In genomic region chr6:41741625-41742490, GRCh38 we compare ENCODE assay signal across 1 cellular context.
TF ChIP-seq lines count a peak whose summit lies in the region.

No MANE protein-coding gene starts in this region.

TF ChIP-seq in HepG2, 621 proteins besides CTCF, POLR2A, EP300 and RAD21 (continued from another document and continues in another):
- TF ChIP-seq EEA1 (CRISPR knock-in tag; IDR thresholded peaks at IDR 0.05; ENCODE audit: borderline replicate concordance) (no peak), ONECUT2 (CRISPR knock-in tag; IDR thresholded peaks at IDR 0.05) (no peak), IKZF1 (IDR thresholded peaks at IDR 0.05) (no peak), TERF1 (CRISPR knock-in tag; IDR thresholded peaks at IDR 0.05) (no peak), GATAD1 (CRISPR knock-in tag; IDR thresholded peaks at IDR 0.05) (peak; percentile 22; the same call in 1 of the 2 replicates), ARNT2 (CRISPR knock-in tag; IDR thresholded peaks at IDR 0.05; ENCODE audit: low read depth) (peak; percentile 39; the same call in 1 of the 2 replicates), PRPF4 (IDR thresholded peaks at IDR 0.05; ENCODE audit: low read depth, low read length, poor library complexity, severe bottlenecking) (no peak), ZNF878 (CRISPR knock-in tag; IDR thresholded peaks at IDR 0.05) (no peak), ETV6 (CRISPR knock-in tag; conservative IDR thresholded peaks at IDR 0.05) (no peak), ADNP (CRISPR knock-in tag; IDR thresholded peaks at IDR 0.05) (no peak), ZNF75D (CRISPR knock-in tag; IDR thresholded peaks at IDR 0.05; ENCODE audit: borderline replicate concordance) (no peak), ZNF577 (CRISPR knock-in tag; IDR thresholded peaks at IDR 0.05; ENCODE audit: borderline replicate concordance, low read depth) (no peak), ZNF414 (CRISPR knock-in tag; IDR thresholded peaks at IDR 0.05) (no peak), ZNF543 (CRISPR knock-in tag; IDR thresholded peaks at IDR 0.05) (no peak), ZNF121 (CRISPR knock-in tag; IDR thresholded peaks at IDR 0.05) (0 out of 2 replicates have a peak, but pooled peaks have one; percentile 26), ZNF652 (CRISPR knock-in tag; IDR thresholded peaks at IDR 0.05; ENCODE audit: borderline replicate concordance, low read depth) (no peak), RFXANK (CRISPR knock-in tag; IDR thresholded peaks at IDR 0.05) (0 out of 2 replicates have a peak, but pooled peaks have one; percentile 29), ZSCAN31 (CRISPR knock-in tag; IDR thresholded peaks at IDR 0.05; ENCODE audit: low read depth) (no peak), NKX3-1 (CRISPR knock-in tag; IDR thresholded peaks at IDR 0.05) (no peak), ZNF460 (CRISPR knock-in tag; IDR thresholded peaks at IDR 0.05; ENCODE audit: borderline replicate concordance) (no peak), ZNF280B (CRISPR knock-in tag; IDR thresholded peaks at IDR 0.05; ENCODE audit: borderline replicate concordance) (0 out of 2 replicates have a peak, but pooled peaks have one; percentile 42), ATF7 (IDR thresholded peaks at IDR 0.05) (no peak), ATF7 (CRISPR knock-in tag; IDR thresholded peaks at IDR 0.05) (no peak), SOX13 (IDR thresholded peaks at IDR 0.05) (peak; percentile 91), SOX13 (CRISPR knock-in tag; conservative IDR thresholded peaks at IDR 0.05 in 1 of 2, IDR thresholded peaks at IDR 0.05 in 1 of 2) (peak in 1 of 2 experiments; percentile 99; a peak in 2 of 4 replicates), ZNF292 (CRISPR knock-in tag; IDR thresholded peaks at IDR 0.05; ENCODE audit: borderline replicate concordance, low read depth) (0 out of 2 replicates have a peak, but pooled peaks have one; percentile 3), HMG20A (CRISPR knock-in tag; IDR thresholded peaks at IDR 0.05; ENCODE audit: borderline replicate concordance) (peak; percentile 68)
- TF ChIP-seq, protein P1, sequence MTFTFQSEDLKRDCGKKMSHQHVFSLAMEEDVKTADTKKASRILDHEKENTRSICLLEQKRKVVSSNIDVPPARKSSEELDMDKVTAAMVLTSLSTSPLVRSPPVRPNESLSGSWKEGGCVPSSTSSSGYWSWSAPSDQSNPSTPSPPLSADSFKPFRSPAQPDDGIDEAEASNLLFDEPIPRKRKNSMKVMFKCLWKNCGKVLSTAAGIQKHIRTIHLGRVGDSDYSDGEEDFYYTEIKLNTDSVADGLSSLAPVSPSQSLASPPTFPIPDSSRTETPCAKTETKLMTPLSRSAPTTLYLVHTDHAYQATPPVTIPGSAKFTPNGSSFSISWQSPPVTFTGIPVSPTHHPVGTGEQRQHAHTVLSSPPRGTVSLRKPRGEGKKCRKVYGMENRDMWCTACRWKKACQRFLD (CRISPR knock-in tag; IDR thresholded peaks at IDR 0.05; ENCODE audit: borderline replicate concordance), result 0 out of 2 replicates have a peak, but pooled peaks have one; percentile 4
- TF ChIP-seq, protein P2, sequence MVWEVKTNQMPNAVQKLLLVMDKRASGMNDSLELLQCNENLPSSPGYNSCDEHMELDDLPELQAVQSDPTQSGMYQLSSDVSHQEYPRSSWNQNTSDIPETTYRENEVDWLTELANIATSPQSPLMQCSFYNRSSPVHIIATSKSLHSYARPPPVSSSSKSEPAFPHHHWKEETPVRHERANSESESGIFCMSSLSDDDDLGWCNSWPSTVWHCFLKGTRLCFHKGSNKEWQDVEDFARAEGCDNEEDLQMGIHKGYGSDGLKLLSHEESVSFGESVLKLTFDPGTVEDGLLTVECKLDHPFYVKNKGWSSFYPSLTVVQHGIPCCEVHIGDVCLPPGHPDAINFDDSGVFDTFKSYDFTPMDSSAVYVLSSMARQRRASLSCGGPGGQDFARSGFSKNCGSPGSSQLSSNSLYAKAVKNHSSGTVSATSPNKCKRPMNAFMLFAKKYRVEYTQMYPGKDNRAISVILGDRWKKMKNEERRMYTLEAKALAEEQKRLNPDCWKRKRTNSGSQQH (CRISPR knock-in tag; IDR thresholded peaks at IDR 0.05; ENCODE audit: low read depth), result no peak
- TF ChIP-seq, protein P3, sequence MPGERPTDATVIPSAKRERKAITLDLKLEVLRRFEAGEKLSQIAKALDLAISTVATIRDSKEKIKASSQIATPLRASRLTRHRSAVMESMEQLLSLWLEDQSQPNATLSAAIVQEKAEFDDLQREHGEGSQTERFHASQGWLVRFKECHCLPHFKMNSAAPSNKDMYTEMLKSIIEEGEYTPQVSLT (CRISPR knock-in tag; IDR thresholded peaks at IDR 0.05; ENCODE audit: borderline replicate concordance, low read depth), result no peak
- TF ChIP-seq, protein P4, sequence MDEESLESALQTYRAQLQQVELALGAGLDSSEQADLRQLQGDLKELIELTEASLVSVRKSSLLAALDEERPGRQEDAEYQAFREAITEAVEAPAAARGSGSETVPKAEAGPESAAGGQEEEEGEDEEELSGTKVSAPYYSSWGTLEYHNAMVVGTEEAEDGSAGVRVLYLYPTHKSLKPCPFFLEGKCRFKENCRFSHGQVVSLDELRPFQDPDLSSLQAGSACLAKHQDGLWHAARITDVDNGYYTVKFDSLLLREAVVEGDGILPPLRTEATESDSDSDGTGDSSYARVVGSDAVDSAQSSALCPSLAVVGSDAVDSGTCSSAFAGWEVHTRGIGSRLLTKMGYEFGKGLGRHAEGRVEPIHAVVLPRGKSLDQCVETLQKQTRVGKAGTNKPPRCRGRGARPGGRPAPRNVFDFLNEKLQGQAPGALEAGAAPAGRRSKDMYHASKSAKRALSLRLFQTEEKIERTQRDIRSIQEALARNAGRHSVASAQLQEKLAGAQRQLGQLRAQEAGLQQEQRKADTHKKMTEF (CRISPR knock-in tag; IDR thresholded peaks at IDR 0.05), result peak; percentile 65; the same call in 1 of the 2 replicates
- TF ChIP-seq, protein P5, sequence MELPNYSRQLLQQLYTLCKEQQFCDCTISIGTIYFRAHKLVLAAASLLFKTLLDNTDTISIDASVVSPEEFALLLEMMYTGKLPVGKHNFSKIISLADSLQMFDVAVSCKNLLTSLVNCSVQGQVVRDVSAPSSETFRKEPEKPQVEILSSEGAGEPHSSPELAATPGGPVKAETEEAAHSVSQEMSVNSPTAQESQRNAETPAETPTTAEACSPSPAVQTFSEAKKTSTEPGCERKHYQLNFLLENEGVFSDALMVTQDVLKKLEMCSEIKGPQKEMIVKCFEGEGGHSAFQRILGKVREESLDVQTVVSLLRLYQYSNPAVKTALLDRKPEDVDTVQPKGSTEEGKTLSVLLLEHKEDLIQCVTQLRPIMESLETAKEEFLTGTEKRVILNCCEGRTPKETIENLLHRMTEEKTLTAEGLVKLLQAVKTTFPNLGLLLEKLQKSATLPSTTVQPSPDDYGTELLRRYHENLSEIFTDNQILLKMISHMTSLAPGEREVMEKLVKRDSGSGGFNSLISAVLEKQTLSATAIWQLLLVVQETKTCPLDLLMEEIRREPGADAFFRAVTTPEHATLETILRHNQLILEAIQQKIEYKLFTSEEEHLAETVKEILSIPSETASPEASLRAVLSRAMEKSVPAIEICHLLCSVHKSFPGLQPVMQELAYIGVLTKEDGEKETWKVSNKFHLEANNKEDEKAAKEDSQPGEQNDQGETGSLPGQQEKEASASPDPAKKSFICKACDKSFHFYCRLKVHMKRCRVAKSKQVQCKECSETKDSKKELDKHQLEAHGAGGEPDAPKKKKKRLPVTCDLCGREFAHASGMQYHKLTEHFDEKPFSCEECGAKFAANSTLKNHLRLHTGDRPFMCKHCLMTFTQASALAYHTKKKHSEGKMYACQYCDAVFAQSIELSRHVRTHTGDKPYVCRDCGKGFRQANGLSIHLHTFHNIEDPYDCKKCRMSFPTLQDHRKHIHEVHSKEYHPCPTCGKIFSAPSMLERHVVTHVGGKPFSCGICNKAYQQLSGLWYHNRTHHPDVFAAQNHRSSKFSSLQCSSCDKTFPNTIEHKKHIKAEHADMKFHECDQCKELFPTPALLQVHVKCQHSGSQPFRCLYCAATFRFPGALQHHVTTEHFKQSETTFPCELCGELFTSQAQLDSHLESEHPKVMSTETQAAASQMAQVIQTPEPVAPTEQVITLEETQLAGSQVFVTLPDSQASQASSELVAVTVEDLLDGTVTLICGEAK (IDR thresholded peaks at IDR 0.05), result no peak
- TF ChIP-seq, protein P5 (CRISPR knock-in tag; IDR thresholded peaks at IDR 0.05), result peak; percentile 35; the same call in 1 of the 2 replicates
- TF ChIP-seq, protein P6, sequence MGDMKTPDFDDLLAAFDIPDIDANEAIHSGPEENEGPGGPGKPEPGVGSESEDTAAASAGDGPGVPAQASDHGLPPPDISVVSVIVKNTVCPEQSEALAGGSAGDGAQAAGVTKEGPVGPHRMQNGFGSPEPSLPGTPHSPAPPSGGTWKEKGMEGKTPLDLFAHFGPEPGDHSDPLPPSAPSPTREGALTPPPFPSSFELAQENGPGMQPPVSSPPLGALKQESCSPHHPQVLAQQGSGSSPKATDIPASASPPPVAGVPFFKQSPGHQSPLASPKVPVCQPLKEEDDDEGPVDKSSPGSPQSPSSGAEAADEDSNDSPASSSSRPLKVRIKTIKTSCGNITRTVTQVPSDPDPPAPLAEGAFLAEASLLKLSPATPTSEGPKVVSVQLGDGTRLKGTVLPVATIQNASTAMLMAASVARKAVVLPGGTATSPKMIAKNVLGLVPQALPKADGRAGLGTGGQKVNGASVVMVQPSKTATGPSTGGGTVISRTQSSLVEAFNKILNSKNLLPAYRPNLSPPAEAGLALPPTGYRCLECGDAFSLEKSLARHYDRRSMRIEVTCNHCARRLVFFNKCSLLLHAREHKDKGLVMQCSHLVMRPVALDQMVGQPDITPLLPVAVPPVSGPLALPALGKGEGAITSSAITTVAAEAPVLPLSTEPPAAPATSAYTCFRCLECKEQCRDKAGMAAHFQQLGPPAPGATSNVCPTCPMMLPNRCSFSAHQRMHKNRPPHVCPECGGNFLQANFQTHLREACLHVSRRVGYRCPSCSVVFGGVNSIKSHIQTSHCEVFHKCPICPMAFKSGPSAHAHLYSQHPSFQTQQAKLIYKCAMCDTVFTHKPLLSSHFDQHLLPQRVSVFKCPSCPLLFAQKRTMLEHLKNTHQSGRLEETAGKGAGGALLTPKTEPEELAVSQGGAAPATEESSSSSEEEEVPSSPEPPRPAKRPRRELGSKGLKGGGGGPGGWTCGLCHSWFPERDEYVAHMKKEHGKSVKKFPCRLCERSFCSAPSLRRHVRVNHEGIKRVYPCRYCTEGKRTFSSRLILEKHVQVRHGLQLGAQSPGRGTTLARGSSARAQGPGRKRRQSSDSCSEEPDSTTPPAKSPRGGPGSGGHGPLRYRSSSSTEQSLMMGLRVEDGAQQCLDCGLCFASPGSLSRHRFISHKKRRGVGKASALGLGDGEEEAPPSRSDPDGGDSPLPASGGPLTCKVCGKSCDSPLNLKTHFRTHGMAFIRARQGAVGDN (CRISPR knock-in tag; IDR thresholded peaks at IDR 0.05), result peak; percentile 73
